In genomic region chr4:87031946-87032345, GRCh38 we compare ENCODE assay signal across 13 cellular contexts.
DNase-seq lines count a peak whose midpoint lies in the region; ATAC-seq and TF ChIP-seq lines count a peak whose summit lies in the region.
"Had no signal": no experiment of that assay in that cellular context is flagged by ENCODE, and none has a peak within 500 bp of the region (broad histone marks: within the 10 kb centered on the region; RNA-seq: fewer than 3 reads in every experiment).

No MANE protein-coding gene starts in this region.

- peak overlapping the region; percentile 43 for H3K4me3 ChIP-seq in left ventricle myocardium inferior
- H3K4me3 ChIP-seq in right cardiac atrium (ENCODE audit: low read length), result peak overlapping the region; percentile 41
- no peak overlapping the region for H3K4me3 ChIP-seq in prostate gland
- peak overlapping the region in 1 of 2 donors; percentile 6 for H3K4me3 ChIP-seq in vagina
- no peak overlapping the region for H3K4me3 ChIP-seq in brain microvascular endothelial cell (ENCODE audit: low read depth, low read length)
- H3K4me3 ChIP-seq: SJSA1 had no signal

- H3K36me3 ChIP-seq in left ventricle myocardium inferior (no peaks in the 10 kb centered on the region), prostate gland (no peaks in the 10 kb centered on the region), vagina (no peaks in the 10 kb centered on the region), brain microvascular endothelial cell (replicated peaks) (no peaks in the 10 kb centered on the region)

- H3K9me3 ChIP-seq in left ventricle myocardium inferior (replicated peaks) (no peaks in the 10 kb centered on the region), right cardiac atrium (ENCODE audit: control insufficient read depth, low read length) (no peaks in the 10 kb centered on the region), prostate gland (no peaks in the 10 kb centered on the region), vagina (no peaks in the 10 kb centered on the region)
- H3K9me3 ChIP-seq: SJSA1 had no signal

- TF ChIP-seq CTCF in left ventricle myocardium inferior (IDR thresholded peaks at IDR 0.05; ENCODE audit: borderline replicate concordance) (no peak), prostate gland (IDR thresholded peaks at IDR 0.05) (no peak), vagina (IDR thresholded peaks at IDR 0.05) (no peak), brain microvascular endothelial cell (IDR thresholded peaks at IDR 0.05; ENCODE audit: low read depth, low read length, missing control alignments) (no peak)

- intact Hi-C loops in left ventricle myocardium inferior (cut with micrococcal nuclease), result no loop called here
- intact Hi-C loops in Right ventricle myocardium inferior (cut with DNase I), result no loop called here
- intact Hi-C loops in right cardiac atrium (cut with DNase I), result no loop called here
- intact Hi-C loops in prostate gland (cut with DNase I), result no loop called here
- intact Hi-C loops in vagina (cut with DNase I), result no loop called here

- peak overlapping the region; percentile 92 for H3K27ac ChIP-seq in left ventricle myocardium inferior (replicated peaks)
- peak overlapping the region; percentile 82 for H3K27ac ChIP-seq in right cardiac atrium (ENCODE audit: low read length)
- peak overlapping the region; percentile 30 to 37 for H3K27ac ChIP-seq in prostate gland
- H3K27ac ChIP-seq in vagina, result peak overlapping the region; percentile 76
- H3K27ac ChIP-seq in brain microvascular endothelial cell, result no peak overlapping the region
- H3K27ac ChIP-seq: foreskin keratinocyte, SJSA1 had no signal

- 13% methylated on average over 2 of the region's 2 CpGs for WGBS in right cardiac atrium
- 10% methylated on average over 2 of the region's 2 CpGs for WGBS in prostate gland

- in situ Hi-C loops in brain microvascular endothelial cell (cut with HindIII; ENCODE audit: low pct_ligation_motif_present, low sequenced_read_pairs), result no loop called here

- H3K27me3 ChIP-seq in left ventricle myocardium inferior (ENCODE audit: low read depth) (no peaks in the 10 kb centered on the region), right cardiac atrium (ENCODE audit: control insufficient read depth, insufficient read depth) (no peaks in the 10 kb centered on the region), prostate gland (replicated peaks; ENCODE audit: insufficient read depth) (no peaks in the 10 kb centered on the region), vagina (no peaks in the 10 kb centered on the region), brain microvascular endothelial cell (replicated peaks) (no peaks in the 10 kb centered on the region)
- H3K27me3 ChIP-seq: foreskin keratinocyte, SJSA1 had no signal

- H3K4me1 ChIP-seq in left ventricle myocardium inferior, result peaks cover 100% of the 10 kb centered on the region
- H3K4me1 ChIP-seq in right cardiac atrium (ENCODE audit: control insufficient read depth, insufficient read depth, low read length), result peaks cover 32% of the 10 kb centered on the region
- peaks cover 32% of the 10 kb centered on the region for H3K4me1 ChIP-seq in prostate gland (replicated peaks)
- H3K4me1 ChIP-seq in vagina, result peaks cover 97% of the 10 kb centered on the region

- DNase-seq in left ventricle myocardium inferior, result no peak
- no peak for DNase-seq in Right ventricle myocardium inferior (ENCODE audit: missing footprints)
- no peak for DNase-seq in right cardiac atrium
- no peak for DNase-seq in prostate gland (ENCODE audit: low spot score)
- no peak for DNase-seq in vagina (ENCODE audit: extremely low spot score in 2 of 2)
- no peak for DNase-seq in brain microvascular endothelial cell
- DNase-seq in NK-92 (lab: John Stamatoyannopoulos, UW; ENCODE audit: unreplicated experiment), result no peak
- DNase-seq: DND-41, foreskin keratinocyte, MV-4-11, NCI-H748 treated with DMSO at 0.1 percent for 48 hours had no signal

- ATAC-seq in Right ventricle myocardium inferior (no peak), right cardiac atrium (no peak), HG03175 (IDR thresholded peaks at IDR 0.05; ENCODE audit: unreplicated experiment) (no peak)
- ATAC-seq: foreskin keratinocyte had no signal

- no peak for TF ChIP-seq POLR2A in prostate gland (IDR thresholded peaks at IDR 0.05)
- no peak for TF ChIP-seq POLR2A in vagina (IDR thresholded peaks at IDR 0.05)

Comparison
In these comparisons a context has a peak if more than half of its experiments do, and no peak if none do; other contexts are left out.
1. H3K4me3 ChIP-seq: peak in left ventricle myocardium inferior (single experiment) and right cardiac atrium (single experiment); none in prostate gland (0 of 2) and brain microvascular endothelial cell (single experiment).